In genomic region chr19:3296446-3296845, GRCh38 we compare ENCODE assay signal across 8 cellular contexts.
"Had no signal": no experiment of that assay in that cellular context is flagged by ENCODE, and none has a peak within 500 bp of the region (broad histone marks: within the 10 kb centered on the region; RNA-seq: fewer than 3 reads in every experiment).

No MANE protein-coding gene starts in this region.

- H3K27ac ChIP-seq: GM23248 had no signal

- H3K9ac ChIP-seq: GM23248 had no signal

- H3K27ac Mint-ChIP-seq: GM23338, HFFc6 had no signal

- H3K9me3 ChIP-seq: HAP-1 had no signal

- H2AFZ ChIP-seq: GM23248, GM23338 had no signal

- H3K4me1 ChIP-seq: HAP-1 had no signal

- H3K4me3 Mint-ChIP-seq: GM23338, H9, HFFc6 had no signal

- DNase-seq: GM23248, GOT3, H9, HCEC 1CT, HFFc6 had no signal

- H3K4me2 ChIP-seq: GM23338 had no signal

- H3K4me3 ChIP-seq: GM23248, GM23338, HAP-1 had no signal

- ATAC-seq: HCT116 had no signal

- H3K36me3 ChIP-seq: HAP-1 had no signal
